Comparison of ENCODE assay signal across 20 cellular contexts in genomic region chr1:1468196-1468985, GRCh38. TPM values are rescaled to one million over a fixed set of nuclear protein-coding genes. Genes with fewer than 3 reads are reported as not detected.
DNase-seq lines count a peak whose midpoint lies in the region; ATAC-seq, FAIRE-seq and TF ChIP-seq lines count a peak whose summit lies in the region.
"Not testable (repeated sequence)": the region's sequence is repeated elsewhere in the genome, so short reads cannot be mapped to it uniquely, and the experiment has no call there.
"Had no signal": no experiment of that assay in that cellular context is flagged by ENCODE, and none has a peak within 500 bp of the region (broad histone marks: within the 10 kb centered on the region; RNA-seq: fewer than 3 reads in every experiment).

No MANE protein-coding gene starts in this region.

- not testable (repeated sequence) for H3K36me3 ChIP-seq in BLaER1; BLaER1 treated with 17β-estradiol and CSF1 and Interleukin-3, amounts not matched to agents 10 nM and 100 nM; K562 (ENCODE audit: control insufficient read depth, insufficient read depth, low read length); osteoblast (ENCODE audit: insufficient read depth, low read length)

- intact Hi-C loops in K562 (cut with micrococcal nuclease); Right ventricle myocardium inferior (cut with DNase I); right cardiac atrium (cut with DNase I): not testable (repeated sequence)

- TF ChIP-seq POLR2A in NB4 (IDR thresholded peaks at IDR 0.05; ENCODE audit: extremely low read depth, insufficient read length); K562 (conservative IDR thresholded peaks at IDR 0.05): not testable (repeated sequence)

- TF ChIP-seq RAD21 in K562 (CRISPR knock-in tag; conservative IDR thresholded peaks at IDR 0.05 in 1 of 2, IDR thresholded peaks at IDR 0.05 in 1 of 2): not testable (repeated sequence)

- DNase-seq in NB4 (ENCODE audit: low read depth) (peak; percentile 68), Right ventricle myocardium inferior (ENCODE audit: missing footprints) (peak; percentile 58), right cardiac atrium (peak in 2 of 3 donors; percentile 37 to 51), osteoblast (ENCODE audit: insufficient read length, low spot score, missing footprints) (peak; percentile 25)
- DNase-seq in K562 (ENCODE audit: extremely low read depth in 1 of 4, low spot score in 3 of 4): not testable (repeated sequence)

- not testable (repeated sequence) for TF ChIP-seq CTCF in NB4 (IDR thresholded peaks at IDR 0.05; ENCODE audit: low read depth, low read length); K562 (IDR thresholded peaks at IDR 0.05 in 2 of 3, conservative IDR thresholded peaks at IDR 0.05 in 1 of 3; ENCODE audit: insufficient read depth in 2 of 3, low read depth in 1 of 3, low read length in 3 of 3); osteoblast (IDR thresholded peaks at IDR 0.05; ENCODE audit: extremely low read depth, low read depth, low read length)

- TF ChIP-seq EP300 in K562 (IDR thresholded peaks at IDR 0.05; ENCODE audit: low read length): not testable (repeated sequence)

- not testable (repeated sequence) for H3K9ac ChIP-seq in BLaER1; BLaER1 treated with 17β-estradiol and CSF1 and Interleukin-3, amounts not matched to agents 10 nM and 100 nM; K562 (ENCODE audit: insufficient read depth in 1 of 2, low read depth in 2 of 2, low read length in 2 of 2)

- H3K27ac ChIP-seq in BLaER1; BLaER1 treated with 17β-estradiol and CSF1 and Interleukin-3, amounts not matched to agents 10 nM and 100 nM; K562 (ENCODE audit: extremely low read depth, low read depth, low read length); right cardiac atrium (ENCODE audit: low read length); osteoblast (ENCODE audit: low read depth, low read length): not testable (repeated sequence)

- H3K27me3 ChIP-seq in BLaER1; BLaER1 treated with 17β-estradiol and CSF1 and Interleukin-3, amounts not matched to agents 10 nM and 100 nM; K562 (ENCODE audit: control insufficient read depth in 2 of 2, insufficient read depth in 2 of 2, low read length in 2 of 2); right cardiac atrium (ENCODE audit: control insufficient read depth, insufficient read depth); osteoblast (ENCODE audit: insufficient read depth, low read length): not testable (repeated sequence)

- CTCF ChIA-PET in K562 (lab: Yijun Ruan, JAX; ENCODE audit: low intra/inter-chr PET ratio): not testable (repeated sequence)

- peaks cover 12% of the 10 kb centered on the region for H4K20me1 ChIP-seq in BLaER1
- H4K20me1 ChIP-seq in BLaER1 treated with 17β-estradiol and CSF1 and Interleukin-3, amounts not matched to agents 10 nM and 100 nM: peaks cover 0 to 13% (median 11%) of the 10 kb centered on the region in 11 experiments; a peak in 18 of 22 replicates
- not testable (repeated sequence) for H4K20me1 ChIP-seq in K562 (replicated peaks; ENCODE audit: control insufficient read depth, insufficient read depth, low read length); osteoblast (ENCODE audit: insufficient read depth, low read length)

- H3K79me2 ChIP-seq in K562 (ENCODE audit: control insufficient read depth, insufficient read depth, low read length): peaks cover 32% of the 10 kb centered on the region
- peaks cover 14% of the 10 kb centered on the region for H3K79me2 ChIP-seq in osteoblast (ENCODE audit: insufficient read depth, low read length)

- H3K9me1 ChIP-seq in K562 (ENCODE audit: control insufficient read depth, insufficient read depth, low read length): not testable (repeated sequence)

- in situ Hi-C loops in K562 (cut with MboI): not testable (repeated sequence)

- H3K4me3 ChIP-seq in BLaER1; BLaER1 treated with 17β-estradiol and CSF1 and Interleukin-3, amounts not matched to agents 10 nM and 100 nM; NB4 (ENCODE audit: low read depth, low read length); K562; right cardiac atrium (ENCODE audit: low read length); osteoblast (ENCODE audit: insufficient read depth, low read length): not testable (repeated sequence)

- not testable (repeated sequence) for FAIRE-seq in K562 (lab: Jason Lieb, UNC)

- 81% methylated on average over 25 of the region's 44 CpGs for WGBS in K562 (ENCODE audit: insufficient coverage, low coverage, missing lambda C conversion rate)
- 84% methylated on average over 39 of the region's 44 CpGs for WGBS in right cardiac atrium

- not testable (repeated sequence) for ATAC-seq in K562, Right ventricle myocardium inferior, right cardiac atrium

- H3K4me1 ChIP-seq in BLaER1 (peaks cover 49% of the 10 kb centered on the region), K562 (replicated peaks in 1 of 2; ENCODE audit: control insufficient read depth in 2 of 2, insufficient read depth in 2 of 2, low read length in 2 of 2) (peaks cover 0 to 18% of the 10 kb centered on the region in 2 experiments; a peak in 3 of 5 replicates), osteoblast (ENCODE audit: insufficient read depth, low read length) (peaks cover 12% of the 10 kb centered on the region)
- peaks cover 17 to 50% (median 38%) of the 10 kb centered on the region in 10 experiments for H3K4me1 ChIP-seq in BLaER1 treated with 17β-estradiol and CSF1 and Interleukin-3, amounts not matched to agents 10 nM and 100 nM
- H3K4me1 ChIP-seq in right cardiac atrium (ENCODE audit: control insufficient read depth, insufficient read depth, low read length): not testable (repeated sequence)

- peak overlapping the region; percentile 30; the same call in 1 of the 2 replicates for H3K4me2 ChIP-seq in BLaER1
- peak overlapping the region in 6 of 11 experiments; percentile 5 to 32 (median 22); a peak in 4 of 22 replicates for H3K4me2 ChIP-seq in BLaER1 treated with 17β-estradiol and CSF1 and Interleukin-3, amounts not matched to agents 10 nM and 100 nM
- not testable (repeated sequence) for H3K4me2 ChIP-seq in K562 (ENCODE audit: insufficient read depth, low read length); osteoblast (ENCODE audit: insufficient read depth, low read length)

- not testable (repeated sequence) for H3K9me3 ChIP-seq in BLaER1; BLaER1 treated with 17β-estradiol and CSF1 and Interleukin-3, amounts not matched to agents 10 nM and 100 nM (replicated peaks in 1 of 11); K562 (replicated peaks; ENCODE audit: control insufficient read depth, insufficient read depth, low read depth, low read length); right cardiac atrium (ENCODE audit: control insufficient read depth, low read length); osteoblast (ENCODE audit: low read depth, low read length)

- POLR2A ChIA-PET in K562 (lab: Yijun Ruan, JAX): not testable (repeated sequence)

- H2AFZ ChIP-seq in K562 (ENCODE audit: low read depth, low read length); osteoblast (ENCODE audit: low read length): not testable (repeated sequence)

- not testable (repeated sequence) for BruUV-seq in K562 (replicated peaks; lab: Mats Ljungman, UMichigan)

RNA-seq across cellular contexts. Expression of gene ATAD3B, which starts 3.2 kb away (rescaled TPM):
- total RNA-seq in K562 (2011; cell fraction: chromatin; rRNA removed; ENCODE audit: low replicate concordance): 197 and 522 TPM in 2 replicates
- 417 and 489 TPM in 2 replicates for total RNA-seq in K562 (2011; cell fraction: nucleolus; rRNA removed)
- 246 and 263 TPM in 2 replicates for total RNA-seq in K562 (2011; cell fraction: nucleoplasm; rRNA removed)
- 106 and 126 TPM in 2 replicates for total RNA-seq in K562 (2014; rRNA removed)
- 10.3 and 15.6 TPM in 2 replicates for total RNA-seq in K562 (2014; rRNA removed; fragmentation: Illumina TruSeq; extraction: Trizol)
- total RNA-seq in K562 (2015; rRNA removed; fragmentation: Illumina TruSeq; extraction: Trizol): 43.2 and 45.2 TPM in 2 replicates
- 92.0 and 93.4 TPM in 2 replicates for total RNA-seq in K562 (2021)
- polyA plus RNA-seq in K562 (2011; rRNA removed): 27.7 and 27.9 TPM in 2 replicates
- polyA plus RNA-seq in K562 (2011; cell fraction: cytosol; rRNA removed): 18.3 and 42.9 TPM in 2 replicates
- 168 and 341 TPM in 2 replicates for polyA plus RNA-seq in K562 (2011; cell fraction: nucleus; rRNA removed)
- 31.9 and 52.8 TPM in 2 replicates for polyA plus RNA-seq in K562 (2012)
- 18.9 and 42.2 TPM in 2 replicates for polyA plus RNA-seq in K562 (2014; fragmentation: Illumina TruSeq; extraction: Trizol)
- under 1 TPM; 0.07 to 0.77 TPM for polyA plus RNA-seq in K562 (2014; fragmentation: Nextera tagmentation; extraction: Ambion mirVana)
- 113 and 117 TPM in 2 replicates for polyA plus RNA-seq in K562 (2014; rRNA removed)
- 6.7 and 14.8 TPM in 2 replicates for polyA minus RNA-seq in K562 (2011; rRNA and poly(A)+ RNA removed)
- polyA minus RNA-seq in K562 (2011; cell fraction: cytosol; rRNA and poly(A)+ RNA removed): 23.6 and 41.7 TPM in 2 replicates
- polyA minus RNA-seq in K562 (2011; cell fraction: nucleus; rRNA and poly(A)+ RNA removed): 44.3 and 53.4 TPM in 2 replicates
- 9.0 TPM for total RNA-seq in Right ventricle myocardium inferior
- 10 to 100 TPM in 1 of 4 donors, 1 to 10 TPM in 3; 5.6 to 11.4 (median 8.8) TPM for total RNA-seq in right cardiac atrium
- 8.3 TPM for polyA plus RNA-seq in right cardiac atrium
- total RNA-seq in osteoblast: 10.6 and 14.5 TPM in 2 replicates

RNA-seq across cellular contexts. Expression of gene ATAD3C, which starts 18.9 kb away (rescaled TPM):
- 0.21 TPM in 1 of 2 replicates, not detected in the other for total RNA-seq in K562 (2011; cell fraction: chromatin; rRNA removed; ENCODE audit: low replicate concordance)
- under 0.01 and 0.13 TPM in 2 replicates for total RNA-seq in K562 (2011; cell fraction: nucleolus; rRNA removed)
- 0.07 and 0.23 TPM in 2 replicates for total RNA-seq in K562 (2011; cell fraction: nucleoplasm; rRNA removed)
- total RNA-seq in K562 (2014; rRNA removed): not detected in 2 replicates
- not detected in 2 replicates for total RNA-seq in K562 (2014; rRNA removed; fragmentation: Illumina TruSeq; extraction: Trizol)
- not detected in 2 replicates for total RNA-seq in K562 (2015; rRNA removed; fragmentation: Illumina TruSeq; extraction: Trizol)
- total RNA-seq in K562 (2021): 0.18 and 0.60 TPM in 2 replicates
- polyA plus RNA-seq in K562 (2011; rRNA removed): 0.03 and 0.04 TPM in 2 replicates
- 0.09 and 0.16 TPM in 2 replicates for polyA plus RNA-seq in K562 (2011; cell fraction: cytosol; rRNA removed)
- 0.10 and 0.21 TPM in 2 replicates for polyA plus RNA-seq in K562 (2011; cell fraction: nucleus; rRNA removed)
- 0.05 and 0.39 TPM in 2 replicates for polyA plus RNA-seq in K562 (2012)
- polyA plus RNA-seq in K562 (2014; fragmentation: Illumina TruSeq; extraction: Trizol): not detected in 2 replicates
- polyA plus RNA-seq in K562 (2014; fragmentation: Nextera tagmentation; extraction: Ambion mirVana): not detected
- polyA plus RNA-seq in K562 (2014; rRNA removed): not detected in 2 replicates
- polyA minus RNA-seq in K562 (2011; rRNA and poly(A)+ RNA removed): not detected in 2 replicates
- not detected in 2 replicates for polyA minus RNA-seq in K562 (2011; cell fraction: cytosol; rRNA and poly(A)+ RNA removed)
- 0.11 TPM in 1 of 2 replicates, not detected in the other for polyA minus RNA-seq in K562 (2011; cell fraction: nucleus; rRNA and poly(A)+ RNA removed)
- 1.8 TPM for total RNA-seq in Right ventricle myocardium inferior
- 1 to 10 TPM; 1.3 to 3.4 (median 2.2) TPM for total RNA-seq in right cardiac atrium
- polyA plus RNA-seq in right cardiac atrium: 0.52 TPM
- total RNA-seq in osteoblast: under 0.01 and 0.59 TPM in 2 replicates
- total RNA-seq: A172 had no signal
- polyA plus RNA-seq: A549, AG04450, CD14-positive monocyte had no signal

RNA-seq across cellular contexts. Expression of gene VWA1, which starts 32.9 kb away (rescaled TPM):
- total RNA-seq in K562 (2011; cell fraction: chromatin; rRNA removed; ENCODE audit: low replicate concordance): 0.76 and 5.5 TPM in 2 replicates
- total RNA-seq in K562 (2011; cell fraction: nucleolus; rRNA removed): 5.1 and 7.2 TPM in 2 replicates
- 1.9 and 3.4 TPM in 2 replicates for total RNA-seq in K562 (2011; cell fraction: nucleoplasm; rRNA removed)
- 4.0 and 4.6 TPM in 2 replicates for total RNA-seq in K562 (2014; rRNA removed)
- total RNA-seq in K562 (2014; rRNA removed; fragmentation: Illumina TruSeq; extraction: Trizol): 0.03 and 0.04 TPM in 2 replicates
- 0.98 and 1.2 TPM in 2 replicates for total RNA-seq in K562 (2015; rRNA removed; fragmentation: Illumina TruSeq; extraction: Trizol)
- 6.4 and 7.1 TPM in 2 replicates for total RNA-seq in K562 (2021)
- polyA plus RNA-seq in K562 (2011; rRNA removed): 0.85 and 1.6 TPM in 2 replicates
- 1.3 and 7.5 TPM in 2 replicates for polyA plus RNA-seq in K562 (2011; cell fraction: cytosol; rRNA removed)
- 3.0 and 6.5 TPM in 2 replicates for polyA plus RNA-seq in K562 (2011; cell fraction: nucleus; rRNA removed)
- 3.8 and 6.1 TPM in 2 replicates for polyA plus RNA-seq in K562 (2012)
- polyA plus RNA-seq in K562 (2014; fragmentation: Illumina TruSeq; extraction: Trizol): 0.16 and 0.84 TPM in 2 replicates
- polyA plus RNA-seq in K562 (2014; fragmentation: Nextera tagmentation; extraction: Ambion mirVana): under 1 TPM; 0.01 to 0.06 TPM
- 2.6 and 3.0 TPM in 2 replicates for polyA plus RNA-seq in K562 (2014; rRNA removed)
- 0.42 and 0.69 TPM in 2 replicates for polyA minus RNA-seq in K562 (2011; rRNA and poly(A)+ RNA removed)
- 2.0 and 2.4 TPM in 2 replicates for polyA minus RNA-seq in K562 (2011; cell fraction: cytosol; rRNA and poly(A)+ RNA removed)
- 2.7 and 4.3 TPM in 2 replicates for polyA minus RNA-seq in K562 (2011; cell fraction: nucleus; rRNA and poly(A)+ RNA removed)
- 20.5 TPM for total RNA-seq in Right ventricle myocardium inferior
- 10 to 100 TPM; 25.0 to 38.6 (median 25.6) TPM for total RNA-seq in right cardiac atrium
- polyA plus RNA-seq in right cardiac atrium: 17.3 TPM
- 2.4 and 4.3 TPM in 2 replicates for total RNA-seq in osteoblast
- total RNA-seq: B cell; CD4-positive, alpha-beta memory T cell; CD4-positive, alpha-beta T cell; CD4-positive, CD25-positive, alpha-beta regulatory T cell; CD8-positive, alpha-beta T cell had no signal
- polyA plus RNA-seq: CD14-positive monocyte; CD4-positive, alpha-beta memory T cell; CD4-positive, CD25-positive, alpha-beta regulatory T cell; CD8-positive, alpha-beta memory T cell had no signal

RNA-seq across cellular contexts. Expression of gene ATAD3A, which starts 43.6 kb away (rescaled TPM):
- 54.7 and 190 TPM in 2 replicates for total RNA-seq in K562 (2011; cell fraction: chromatin; rRNA removed; ENCODE audit: low replicate concordance)
- total RNA-seq in K562 (2011; cell fraction: nucleolus; rRNA removed): 155 and 182 TPM in 2 replicates
- total RNA-seq in K562 (2011; cell fraction: nucleoplasm; rRNA removed): 64.8 and 77.4 TPM in 2 replicates
- total RNA-seq in K562 (2014; rRNA removed): 173 and 183 TPM in 2 replicates
- 18.6 and 20.2 TPM in 2 replicates for total RNA-seq in K562 (2014; rRNA removed; fragmentation: Illumina TruSeq; extraction: Trizol)
- 80.1 and 87.1 TPM in 2 replicates for total RNA-seq in K562 (2015; rRNA removed; fragmentation: Illumina TruSeq; extraction: Trizol)
- total RNA-seq in K562 (2021): 151 and 167 TPM in 2 replicates
- polyA plus RNA-seq in K562 (2011; rRNA removed): 36.7 and 40.8 TPM in 2 replicates
- 47.1 and 118 TPM in 2 replicates for polyA plus RNA-seq in K562 (2011; cell fraction: cytosol; rRNA removed)
- 98.3 and 162 TPM in 2 replicates for polyA plus RNA-seq in K562 (2011; cell fraction: nucleus; rRNA removed)
- 69.9 and 90.0 TPM in 2 replicates for polyA plus RNA-seq in K562 (2012)
- polyA plus RNA-seq in K562 (2014; fragmentation: Illumina TruSeq; extraction: Trizol): 29.2 and 90.5 TPM in 2 replicates
- 1 to 10 TPM in 1 of 2 experiments, under 1 TPM in 1; 0.10 to 1.0 TPM for polyA plus RNA-seq in K562 (2014; fragmentation: Nextera tagmentation; extraction: Ambion mirVana)
- polyA plus RNA-seq in K562 (2014; rRNA removed): 123 and 131 TPM in 2 replicates
- polyA minus RNA-seq in K562 (2011; rRNA and poly(A)+ RNA removed): 14.9 and 33.5 TPM in 2 replicates
- polyA minus RNA-seq in K562 (2011; cell fraction: cytosol; rRNA and poly(A)+ RNA removed): 50.2 and 62.0 TPM in 2 replicates
- polyA minus RNA-seq in K562 (2011; cell fraction: nucleus; rRNA and poly(A)+ RNA removed): 28.4 and 31.9 TPM in 2 replicates
- 17.9 TPM for total RNA-seq in Right ventricle myocardium inferior
- total RNA-seq in right cardiac atrium: 10 to 100 TPM; 13.6 to 20.1 (median 15.7) TPM
- polyA plus RNA-seq in right cardiac atrium: 16.7 TPM
- 18.6 and 19.9 TPM in 2 replicates for total RNA-seq in osteoblast

RNA-seq across cellular contexts. Expression of gene ANKRD65, which starts 47.3 kb away (rescaled TPM):
- not detected in 2 replicates for total RNA-seq in K562 (2011; cell fraction: chromatin; rRNA removed; ENCODE audit: low replicate concordance)
- not detected in 2 replicates for total RNA-seq in K562 (2011; cell fraction: nucleolus; rRNA removed)
- 0.37 TPM in 1 of 2 replicates, not detected in the other for total RNA-seq in K562 (2011; cell fraction: nucleoplasm; rRNA removed)
- not detected in 2 replicates for total RNA-seq in K562 (2014; rRNA removed)
- not detected in 2 replicates for total RNA-seq in K562 (2014; rRNA removed; fragmentation: Illumina TruSeq; extraction: Trizol)
- total RNA-seq in K562 (2015; rRNA removed; fragmentation: Illumina TruSeq; extraction: Trizol): not detected in 2 replicates
- total RNA-seq in K562 (2021): not detected in 2 replicates
- polyA plus RNA-seq in K562 (2011; rRNA removed): not detected in 2 replicates
- polyA plus RNA-seq in K562 (2011; cell fraction: cytosol; rRNA removed): not detected in 2 replicates
- polyA plus RNA-seq in K562 (2011; cell fraction: nucleus; rRNA removed): not detected in 2 replicates
- polyA plus RNA-seq in K562 (2012): 0.11 TPM in 1 of 2 replicates, not detected in the other
- not detected in 2 replicates for polyA plus RNA-seq in K562 (2014; fragmentation: Illumina TruSeq; extraction: Trizol)
- not detected for polyA plus RNA-seq in K562 (2014; fragmentation: Nextera tagmentation; extraction: Ambion mirVana)
- polyA plus RNA-seq in K562 (2014; rRNA removed): not detected in 2 replicates
- not detected in 2 replicates for polyA minus RNA-seq in K562 (2011; rRNA and poly(A)+ RNA removed)
- not detected in 2 replicates for polyA minus RNA-seq in K562 (2011; cell fraction: cytosol; rRNA and poly(A)+ RNA removed)
- not detected in 2 replicates for polyA minus RNA-seq in K562 (2011; cell fraction: nucleus; rRNA and poly(A)+ RNA removed)
- 3.0 TPM for total RNA-seq in Right ventricle myocardium inferior
- 1 to 10 TPM; 1.6 to 3.6 (median 2.9) TPM for total RNA-seq in right cardiac atrium
- polyA plus RNA-seq in right cardiac atrium: 4.5 TPM
- total RNA-seq in osteoblast: 1.2 and 1.8 TPM in 2 replicates
- total RNA-seq: A172; A673; B cell; Calu3; CD4-positive, alpha-beta memory T cell; CD4-positive, alpha-beta T cell; CD4-positive, CD25-positive, alpha-beta regulatory T cell; CD8-positive, alpha-beta memory T cell; CD8-positive, alpha-beta T cell; Daoy had no signal
- polyA plus RNA-seq: CD14-positive monocyte; CD4-positive, alpha-beta memory T cell; CD8-positive, alpha-beta memory T cell had no signal
